1 cellular context compared by ENCODE assay signal in genomic region chr10:123913688-123914268, GRCh38.
TF ChIP-seq lines count a peak whose summit lies in the region.

No MANE protein-coding gene starts in this region.

TF ChIP-seq in WTC11, 78 proteins besides CTCF, POLR2A, EP300 and RAD21 (continued from another document):
- no peak for TF ChIP-seq ZNF425 (CRISPR knock-in tag; conservative IDR thresholded peaks at IDR 0.05)
- TF ChIP-seq TEAD1 (CRISPR knock-in tag; IDR thresholded peaks at IDR 0.05) = no peak
- no peak for TF ChIP-seq ZBTB43 (CRISPR knock-in tag; IDR thresholded peaks at IDR 0.05)
- no peak for TF ChIP-seq RELA (CRISPR knock-in tag; IDR thresholded peaks at IDR 0.05; ENCODE audit: borderline replicate concordance)
- no peak for TF ChIP-seq ZNF232 (CRISPR knock-in tag; IDR thresholded peaks at IDR 0.05)
- no peak for TF ChIP-seq NR1H2 (CRISPR knock-in tag; IDR thresholded peaks at IDR 0.05)
